Comparison of ENCODE assay signal across 14 cellular contexts in genomic region chr11:93842461-93842860, GRCh38. TPM values are rescaled to one million over a fixed set of nuclear protein-coding genes. Genes with fewer than 3 reads are reported as not detected.
DNase-seq lines count a peak whose midpoint lies in the region; ATAC-seq, FAIRE-seq and TF ChIP-seq lines count a peak whose summit lies in the region.
"Had no signal": no experiment of that assay in that cellular context is flagged by ENCODE, and none has a peak within 500 bp of the region (broad histone marks: within the 10 kb centered on the region; RNA-seq: fewer than 3 reads in every experiment).

No MANE protein-coding gene starts in this region.

- intact Hi-C loops in left lung (cut with DNase I) = no loop called here

- H3K27me3 ChIP-seq in MG63 = no peaks in the 10 kb centered on the region
- H3K27me3 ChIP-seq in bronchial epithelial cell (ENCODE audit: control insufficient read depth, insufficient read depth, low read length) = no peaks in the 10 kb centered on the region
- no peaks in the 10 kb centered on the region for H3K27me3 ChIP-seq in left lung
- H3K27me3 ChIP-seq in neuronal stem cell (ENCODE audit: control insufficient read depth in 3 of 3, insufficient read depth in 3 of 3, low read depth in 1 of 3, low read length in 3 of 3) = peaks cover 0 to 8% (median 0%) of the 10 kb centered on the region in 3 experiments
- H3K27me3 ChIP-seq: BLaER1 treated with 17β-estradiol and CSF1 and Interleukin-3, amounts not matched to agents 10 nM and 100 nM had no signal

- H2BK12ac ChIP-seq in neuronal stem cell (ENCODE audit: low read length) = no peak overlapping the region

- no peak overlapping the region for H4K8ac ChIP-seq in neuronal stem cell (ENCODE audit: low read depth, low read length)

- H3K27ac ChIP-seq in left lung = no peak overlapping the region
- no peak overlapping the region for H3K27ac ChIP-seq in neuronal stem cell (replicated peaks; ENCODE audit: low read length)
- H3K27ac ChIP-seq: BLaER1 treated with 17β-estradiol and CSF1 and Interleukin-3, amounts not matched to agents 10 nM and 100 nM had no signal

- H3K4me1 ChIP-seq in left lung = no peaks in the 10 kb centered on the region
- H3K4me1 ChIP-seq in neuronal stem cell (ENCODE audit: control insufficient read depth in 2 of 2, insufficient read depth in 1 of 2, low read depth in 1 of 2, low read length in 2 of 2) = no peaks in the 10 kb centered on the region

- peak; percentile 84 for FAIRE-seq in bronchial epithelial cell (lab: Jason Lieb, UNC)

- H2BK5ac ChIP-seq in neuronal stem cell (ENCODE audit: low read length) = no peak overlapping the region

- H3K4me3 ChIP-seq in AG09309 (ENCODE audit: control insufficient read depth, low read depth, low read length) = no peak overlapping the region
- no peak overlapping the region for H3K4me3 ChIP-seq in MG63
- H3K4me3 ChIP-seq in bronchial epithelial cell (ENCODE audit: low read depth, low read length) = no peak overlapping the region
- no peak overlapping the region for H3K4me3 ChIP-seq in left lung
- H3K4me3 ChIP-seq in neuronal stem cell (ENCODE audit: low read length in 2 of 2) = no peak overlapping the region
- H3K4me3 ChIP-seq: BLaER1 treated with 17β-estradiol and CSF1 and Interleukin-3, amounts not matched to agents 10 nM and 100 nM had no signal

- no peak overlapping the region for H2AFZ ChIP-seq in neuronal stem cell (ENCODE audit: low read length)

- no peak overlapping the region for H3K18ac ChIP-seq in neuronal stem cell (ENCODE audit: low read length)

- H2BK15ac ChIP-seq in neuronal stem cell (ENCODE audit: low read length) = no peak overlapping the region

- DNase-seq in AG09309 (ENCODE audit: low read depth) (peak; percentile 46), MG63 (peak; percentile 92), bronchial epithelial cell (ENCODE audit: low read depth) (peak; percentile 90), left lung (no peak), neuronal stem cell (ENCODE audit: low spot score) (no peak), occipital lobe (lab: John Stamatoyannopoulos, UW) (no peak)
- no peak for DNase-seq in stimulated activated CD4-positive, alpha-beta T cell treated with anti-CD3 and anti-CD28 coated beads, Interleukin-4, amount 100 ng/mL, for 24 hours
- DNase-seq: activated naive CD4-positive, alpha-beta T cell treated with anti-CD3 and anti-CD28 coated beads, Interleukin-2, amount 10 ng/mL, durations not matched to agents 7 days and 5 days; GOT3; naive thymus-derived CD8-positive, alpha-beta T cell; stimulated activated naive CD4-positive, alpha-beta T cell treated with Interleukin-2 at 50 U/mL for 16 hours had no signal

- ATAC-seq in left lung = peak; percentile 68
- ATAC-seq in HG02642 (IDR thresholded peaks at IDR 0.05; ENCODE audit: poor library complexity, unreplicated experiment) = no peak
- ATAC-seq: naive thymus-derived CD8-positive, alpha-beta T cell had no signal

- no peak overlapping the region for H3K4me2 ChIP-seq in neuronal stem cell (ENCODE audit: insufficient read depth, low read length, poor library complexity, severe bottlenecking)
- H3K4me2 ChIP-seq: BLaER1 treated with 17β-estradiol and CSF1 and Interleukin-3, amounts not matched to agents 10 nM and 100 nM had no signal

- H3K14ac ChIP-seq in neuronal stem cell (ENCODE audit: low read length) = no peak overlapping the region

- H3K9me3 ChIP-seq in MG63 (no peaks in the 10 kb centered on the region), left lung (no peaks in the 10 kb centered on the region), neuronal stem cell (replicated peaks in 1 of 2; ENCODE audit: control insufficient read depth in 2 of 2, insufficient read depth in 1 of 2, low read depth in 1 of 2, low read length in 2 of 2) (no peaks in the 10 kb centered on the region)

- H3K36me3 ChIP-seq in MG63 (no peaks in the 10 kb centered on the region), bronchial epithelial cell (ENCODE audit: control insufficient read depth, insufficient read depth, low read length) (no peaks in the 10 kb centered on the region), left lung (no peaks in the 10 kb centered on the region), neuronal stem cell (replicated peaks in 1 of 2; ENCODE audit: control insufficient read depth in 2 of 2, insufficient read depth in 2 of 2, low read length in 2 of 2) (no peaks in the 10 kb centered on the region)
- H3K36me3 ChIP-seq: BLaER1 treated with 17β-estradiol and CSF1 and Interleukin-3, amounts not matched to agents 10 nM and 100 nM had no signal

- H3K4ac ChIP-seq in neuronal stem cell (ENCODE audit: low read length) = no peak overlapping the region

- H3K9ac ChIP-seq in neuronal stem cell (ENCODE audit: low read depth, low read length, poor library complexity) = no peak overlapping the region
- H3K9ac ChIP-seq: BLaER1 treated with 17β-estradiol and CSF1 and Interleukin-3, amounts not matched to agents 10 nM and 100 nM had no signal

- H2BK120ac ChIP-seq in neuronal stem cell (ENCODE audit: low read depth, low read length) = no peak overlapping the region

- H3K23ac ChIP-seq in neuronal stem cell (ENCODE audit: low read depth, low read length, poor library complexity) = no peak overlapping the region

- no peaks in the 10 kb centered on the region for H3K79me1 ChIP-seq in neuronal stem cell (ENCODE audit: low read depth, low read length)

- H2AK5ac ChIP-seq in neuronal stem cell (ENCODE audit: low read depth, low read length) = no peak overlapping the region

- WGBS in neuronal stem cell (ENCODE audit: extremely low coverage in 2 of 2, insufficient read length in 2 of 2, insufficient replicate concordance in 1 of 2), 2 donors = no CpG with 5 or more reads among the region's 6 CpGs

- no peak overlapping the region for H4K91ac ChIP-seq in neuronal stem cell (ENCODE audit: low read depth, low read length, poor library complexity)

- no peak for TF ChIP-seq CTCF in AG09309 (IDR thresholded peaks at IDR 0.05; ENCODE audit: control insufficient read depth, insufficient read depth, low read depth, low read length, missing control alignments)
- TF ChIP-seq CTCF in bronchial epithelial cell (IDR thresholded peaks at IDR 0.05; ENCODE audit: insufficient read depth, low read length, severe bottlenecking) = no peak
- TF ChIP-seq CTCF in left lung (IDR thresholded peaks at IDR 0.05) = no peak

RNA-seq across cellular contexts. Expression of gene VSTM5, which starts 8.0 kb away (rescaled TPM):
- not detected in 2 replicates for total RNA-seq in MG63 (2014; rRNA removed; shearing (Covaris generic); ENCODE audit: low replicate concordance)
- total RNA-seq in bronchial epithelial cell = 0.51 and 0.79 TPM in 2 replicates
- total RNA-seq in left lung = under 1 TPM; 0.16 to 0.38 TPM
- polyA plus RNA-seq in neuronal stem cell (2013, experiment 1 of 2) = 0.26 TPM
- 0.21 TPM for polyA plus RNA-seq in neuronal stem cell (2013, experiment 2 of 2)
- total RNA-seq in occipital lobe = 1.1 TPM
- total RNA-seq: naive thymus-derived CD8-positive, alpha-beta T cell; NCI-H460 had no signal
- polyA plus RNA-seq: naive thymus-derived CD8-positive, alpha-beta T cell had no signal

RNA-seq across cellular contexts. Expression of gene MED17, which starts 58.4 kb away (rescaled TPM):
- 27.1 and 33.3 TPM in 2 replicates for total RNA-seq in MG63 (2014; rRNA removed; shearing (Covaris generic); ENCODE audit: low replicate concordance)
- total RNA-seq in bronchial epithelial cell = 20.4 and 23.7 TPM in 2 replicates
- 10 to 100 TPM; 26.3 to 29.4 TPM for total RNA-seq in left lung
- polyA plus RNA-seq in neuronal stem cell (2013, experiment 1 of 2) = 18.2 TPM
- polyA plus RNA-seq in neuronal stem cell (2013, experiment 2 of 2) = 19.0 TPM
- 78.0 TPM for total RNA-seq in occipital lobe

Comparison
In these comparisons a context has a peak if more than half of its experiments do, and no peak if none do; other contexts are left out.
1. DNase-seq: peak in AG09309 (single experiment), MG63 (single experiment) and bronchial epithelial cell (single experiment); none in left lung (0 of 2), stimulated activated CD4-positive, alpha-beta T cell treated with anti-CD3 and anti-CD28 coated beads, Interleukin-4, amount 100 ng/mL, for 24 hours (single experiment), neuronal stem cell (single experiment) and occipital lobe (single experiment).